8 cellular contexts compared by ENCODE assay signal in the genomic region with DNA sequence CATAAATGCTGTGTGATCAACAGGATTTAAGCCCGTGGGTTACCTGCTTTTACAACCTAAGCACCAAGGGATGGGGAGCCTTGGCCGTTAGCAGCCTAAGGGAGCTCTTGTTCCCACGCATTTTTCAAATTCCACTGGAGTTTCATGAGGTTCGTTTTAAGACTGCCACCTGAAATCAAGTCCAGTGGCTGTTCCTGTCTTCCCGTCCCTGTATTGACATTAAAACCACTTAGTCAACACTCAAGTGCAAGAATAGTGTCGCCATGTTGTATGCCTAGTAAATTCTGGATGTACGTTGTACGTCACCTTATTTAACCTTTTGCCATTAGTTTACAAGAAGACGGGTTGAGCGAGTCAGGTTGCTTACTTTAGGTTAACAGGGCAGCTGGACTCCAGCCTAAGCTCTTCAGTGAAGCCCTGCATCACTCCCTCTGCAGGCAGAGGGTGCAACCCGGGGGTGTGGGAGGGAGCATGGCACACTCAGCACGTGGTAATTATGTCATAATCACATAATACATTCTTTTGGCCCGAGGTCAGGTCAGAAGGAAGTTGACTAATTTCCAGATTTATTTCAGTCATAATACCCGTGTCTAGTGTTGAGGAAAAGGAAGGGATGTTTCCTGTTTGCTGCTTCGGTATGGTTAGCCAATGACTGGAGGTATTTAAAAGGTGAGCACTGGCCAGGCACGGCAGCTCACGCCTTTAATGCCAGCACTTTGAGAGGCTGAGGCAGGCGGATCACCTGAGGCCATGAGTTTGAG. TPM values are rescaled to one million over a fixed set of nuclear protein-coding genes. Genes with fewer than 3 reads are reported as not detected.
DNase-seq lines count a peak whose midpoint lies in the region; ATAC-seq and TF ChIP-seq lines count a peak whose summit lies in the region.

No MANE protein-coding gene starts in this region.

- H3K36me3 Mint-ChIP-seq in dendritic cell treated with granulocyte-macrophage colony-stimulating factor and Interleukin-4, amounts not matched to agents 40 ng/mL and 50 ng/mL, for 4 days (ENCODE audit: low read depth), result peaks cover 9% of the 10 kb centered on the region

- H3K9me3 ChIP-seq in SK-N-MC (ENCODE audit: low read depth, low read length), result 0 out of 2 replicates have a peak, but pooled peaks cover 3% of the 10 kb centered on the region
- H3K9me3 ChIP-seq in mesodermal cell (ENCODE audit: control insufficient read depth, low read length), result no peaks in the 10 kb centered on the region
- H3K9me3 ChIP-seq in thyroid gland, result no peaks in the 10 kb centered on the region

- no peaks in the 10 kb centered on the region for H3K27me3 ChIP-seq in thyroid gland

- TF ChIP-seq POLR2A in thyroid gland (IDR thresholded peaks at IDR 0.05), result peak in 1 of 2 donors; percentile 24

- intact Hi-C loops in dendritic cell treated with granulocyte-macrophage colony-stimulating factor and Interleukin-4, amounts not matched to agents 40 ng/mL and 50 ng/mL, for 4 days (cut with micrococcal nuclease), result loop anchor here (5.0 kb wide), 1 partner anchor 41 kb away; the partner anchor contains the start of genes CNST and TFB2M
- intact Hi-C loops in thyroid gland (cut with DNase I), result no loop called here

- peak overlapping the region; percentile 52 for H3K27ac Mint-ChIP-seq in dendritic cell treated with granulocyte-macrophage colony-stimulating factor and Interleukin-4, amounts not matched to agents 40 ng/mL and 50 ng/mL, for 4 days

- H3K4me1 Mint-ChIP-seq in dendritic cell treated with granulocyte-macrophage colony-stimulating factor and Interleukin-4, amounts not matched to agents 40 ng/mL and 50 ng/mL, for 4 days (ENCODE audit: low read depth), result peaks cover 31% of the 10 kb centered on the region

- H3K27ac ChIP-seq in SK-N-MC, result peak overlapping the region; percentile 91
- peak overlapping the region; percentile 76 for H3K27ac ChIP-seq in mesodermal cell (ENCODE audit: low read depth, low read length, severe bottlenecking)
- peak overlapping the region; percentile 14 to 76 (median 67) for H3K27ac ChIP-seq in thyroid gland

- DNase-seq in DMS79 treated with DMSO at 0.1 percent for 48 hours (lab: John Stamatoyannopoulos, UW), result peak; percentile 23
- DNase-seq in DMS79 (lab: John Stamatoyannopoulos, UW), result no peak
- no peak for DNase-seq in SK-N-MC (ENCODE audit: low read depth, low spot score)
- peak; percentile 75 to 78 for DNase-seq in thyroid gland
- no peak for DNase-seq in germinal center (ENCODE audit: low spot score)

- H3K4me1 ChIP-seq in mesodermal cell (ENCODE audit: control insufficient read depth, insufficient read depth, low read length, poor library complexity, severe bottlenecking) (peaks cover 8% of the 10 kb centered on the region), thyroid gland (peaks cover 18 to 29% of the 10 kb centered on the region in 2 donors)

- H3K36me3 ChIP-seq in SK-N-MC (ENCODE audit: insufficient read depth, low read length) (no peaks in the 10 kb centered on the region), mesodermal cell (ENCODE audit: control insufficient read depth, insufficient read depth, low read length) (no peaks in the 10 kb centered on the region), thyroid gland (no peaks in the 10 kb centered on the region)

- no peaks in the 10 kb centered on the region for H3K9me3 Mint-ChIP-seq in dendritic cell treated with granulocyte-macrophage colony-stimulating factor and Interleukin-4, amounts not matched to agents 40 ng/mL and 50 ng/mL, for 4 days

- H3K27me3 Mint-ChIP-seq in dendritic cell treated with granulocyte-macrophage colony-stimulating factor and Interleukin-4, amounts not matched to agents 40 ng/mL and 50 ng/mL, for 4 days, result no peaks in the 10 kb centered on the region

- no peak overlapping the region for H3K4me3 ChIP-seq in SK-N-MC
- H3K4me3 ChIP-seq in mesodermal cell (ENCODE audit: extremely low read depth, insufficient read depth, low read length, poor library complexity, severe bottlenecking), result no peak overlapping the region
- no peak overlapping the region for H3K4me3 ChIP-seq in thyroid gland (replicated peaks in 1 of 3)

- WGBS in mesodermal cell (ENCODE audit: insufficient coverage in 2 of 2), 2 experiments, result 81 to 88% methylated on average over 14 to 15 of the region's 18 CpGs
- 28 to 37% methylated on average over 18 of the region's 18 CpGs for WGBS in thyroid gland, 2 donors

- ATAC-seq in HG03521 (IDR thresholded peaks at IDR 0.05; ENCODE audit: unreplicated experiment), result peak; percentile 51

- no peak overlapping the region for H3K9ac ChIP-seq in SK-N-MC (ENCODE audit: insufficient read length)

- no peak overlapping the region for H3K4me3 Mint-ChIP-seq in dendritic cell treated with granulocyte-macrophage colony-stimulating factor and Interleukin-4, amounts not matched to agents 40 ng/mL and 50 ng/mL, for 4 days

- peak in 1 of 6 experiments; percentile 41 for TF ChIP-seq CTCF in thyroid gland (IDR thresholded peaks at IDR 0.05)

RNA-seq across cellular contexts. Expression of gene CNST, which starts 42.5 kb away (rescaled TPM):
- polyA plus RNA-seq in mesodermal cell (2013, experiment 1 of 2), result 9.8 TPM
- 9.9 TPM for polyA plus RNA-seq in mesodermal cell (2013, experiment 2 of 2)
- 10 to 100 TPM; 38.8 to 49.5 (median 41.7) TPM for total RNA-seq in thyroid gland

RNA-seq across cellular contexts. Expression of gene TFB2M, which starts 42.7 kb away (rescaled TPM):
- 14.1 TPM for polyA plus RNA-seq in mesodermal cell (2013, experiment 1 of 2)
- polyA plus RNA-seq in mesodermal cell (2013, experiment 2 of 2), result 15.8 TPM
- total RNA-seq in thyroid gland, result 10 to 100 TPM; 12.2 to 21.9 (median 15.9) TPM

Comparison
In these comparisons a context has a peak if more than half of its experiments do, and no peak if none do; other contexts are left out.
1. DNase-seq: peak in DMS79 treated with DMSO at 0.1 percent for 48 hours (single experiment) and thyroid gland (2 of 2); none in DMS79 (single experiment), SK-N-MC (single experiment) and germinal center (single experiment).
2. Peak in every context shown above with its lines, with median percentiles within 50 percentile points of each other: H3K27ac ChIP-seq.